In the genomic region with DNA sequence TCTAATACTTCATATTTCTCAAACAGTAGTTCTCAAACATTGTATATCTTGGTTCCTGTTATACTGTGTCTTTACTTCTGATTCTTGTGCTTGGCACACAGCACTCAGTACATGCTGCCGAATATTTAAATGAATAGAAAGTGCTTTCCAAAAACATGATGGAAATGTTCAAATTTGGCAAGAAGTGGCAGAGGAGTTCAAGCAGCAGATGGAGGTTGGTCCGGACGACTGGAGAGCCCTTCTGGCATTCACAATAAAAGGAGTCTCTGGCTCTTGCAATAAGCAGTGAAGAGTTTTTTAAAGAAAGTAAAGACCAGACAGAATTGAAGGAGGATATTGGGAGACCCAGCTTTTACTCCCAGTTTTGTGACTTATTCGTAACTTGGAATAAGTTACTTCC, we compare ENCODE assay signal across 23 cellular contexts. TPM values are rescaled to one million over a fixed set of nuclear protein-coding genes. Genes with fewer than 3 reads are reported as not detected.
DNase-seq lines count a peak whose midpoint lies in the region; ATAC-seq and TF ChIP-seq lines count a peak whose summit lies in the region.
"Had no signal": no experiment of that assay in that cellular context is flagged by ENCODE, and none has a peak within 500 bp of the region (broad histone marks: within the 10 kb centered on the region; RNA-seq: fewer than 3 reads in every experiment).

No MANE protein-coding gene starts in this region.

- TF ChIP-seq CTCF in heart left ventricle (IDR thresholded peaks at IDR 0.05), result no peak
- no peak for TF ChIP-seq CTCF in coronary artery (IDR thresholded peaks at IDR 0.05)
- no peak for TF ChIP-seq CTCF in gastrocnemius medialis (IDR thresholded peaks at IDR 0.05 in 4 of 5, conservative IDR thresholded peaks at IDR 0.05 in 1 of 5)

- no peak for DNase-seq in heart left ventricle
- no peak for DNase-seq in Right ventricle myocardium superior
- no peak for DNase-seq in coronary artery (ENCODE audit: low spot score)
- no peak for DNase-seq in gastrocnemius medialis
- DNase-seq in Ammon's horn (ENCODE audit: low spot score), result no peak
- no peak for DNase-seq in NCI-H748 treated with DMSO at 0.1 percent for 48 hours (lab: John Stamatoyannopoulos, UW)
- no peak for DNase-seq in NOMO-1 treated with dmso at 0.1 percent for 144 hours (lab: John Stamatoyannopoulos, UW; ENCODE audit: unreplicated experiment)
- DNase-seq: activated CD4-positive, alpha-beta T cell treated with anti-CD3 and anti-CD28 coated beads for 4 hours; activated CD8-positive, alpha-beta T cell treated with anti-CD3 and anti-CD28 coated beads, Interleukin-2, amount 10 ng/mL, durations not matched to agents 7 days and 5 days; activated naive CD4-positive, alpha-beta T cell treated with anti-CD3 and anti-CD28 coated beads, Interleukin-2, amount 50 U/mL, for 16 hours; erythroblast; foreskin fibroblast; GOT3; IMR-90; mammary epithelial cell; NCI-H1436 treated with DMSO at 0.1 percent for 48 hours; NCI-H510A; RPMI8226; small intestine; stimulated activated naive CD4-positive, alpha-beta T cell treated with Interleukin-2 at 50 U/mL for 16 hours; T1000; WERI-Rb-1 had no signal

- H3K36me3 ChIP-seq in heart left ventricle (peaks cover 0 to 45% (median 27%) of the 10 kb centered on the region in 9 donors), gastrocnemius medialis (peaks cover 0 to 39% of the 10 kb centered on the region in 2 donors)

- no peak overlapping the region for H3K4me3 ChIP-seq in heart left ventricle
- H3K4me3 ChIP-seq in coronary artery, result no peak overlapping the region
- H3K4me3 ChIP-seq in gastrocnemius medialis, result no peak overlapping the region

- H3K27ac ChIP-seq in heart left ventricle, result peak overlapping the region in 7 of 12 donors; percentile 1 to 77 (median 24)
- H3K27ac ChIP-seq in coronary artery, result peak overlapping the region; percentile 69 to 80
- peak overlapping the region; percentile 83 to 90 (median 88) for H3K27ac ChIP-seq in gastrocnemius medialis
- H3K27ac ChIP-seq: WERI-Rb-1 had no signal

- no peaks in the 10 kb centered on the region for H3K27me3 ChIP-seq in heart left ventricle
- no peaks in the 10 kb centered on the region for H3K27me3 ChIP-seq in gastrocnemius medialis

- ATAC-seq in heart left ventricle, result no peak
- no peak for ATAC-seq in Right ventricle myocardium superior (ENCODE audit: poor library complexity)
- no peak for ATAC-seq in gastrocnemius medialis
- no peak for ATAC-seq in GM18511 (IDR thresholded peaks at IDR 0.05; ENCODE audit: unreplicated experiment)
- ATAC-seq: activated CD8-positive, alpha-beta T cell treated with anti-CD3 and anti-CD28 coated beads, Interleukin-2, amount 10 ng/mL, durations not matched to agents 7 days and 5 days had no signal

- peaks cover 0 to 80% (median 26%) of the 10 kb centered on the region in 12 donors for H3K4me1 ChIP-seq in heart left ventricle
- H3K4me1 ChIP-seq in gastrocnemius medialis, result peaks cover 81 to 82% of the 10 kb centered on the region in 2 donors

- H3K9me3 ChIP-seq in heart left ventricle (no peaks in the 10 kb centered on the region), gastrocnemius medialis (no peaks in the 10 kb centered on the region)

- TF ChIP-seq POLR2A in heart left ventricle (IDR thresholded peaks at IDR 0.05) (no peak), gastrocnemius medialis (IDR thresholded peaks at IDR 0.05) (no peak)

- intact Hi-C loops in heart left ventricle (cut with DNase I), result loop anchor here in 8 of 10 donors (5.0 to 10.0 kb wide), 7 partner anchors 35 to 185 kb away; a partner anchor contains a TSS
- intact Hi-C loops in Right ventricle myocardium superior (cut with DNase I), result loop anchor here (5.0 to 10.0 kb wide), 2 partner anchors 35 to 92 kb away; a partner anchor contains a TSS
- intact Hi-C loops in gastrocnemius medialis (cut with DNase I; ENCODE audit: low total_unique reads), result no loop called here

- in situ Hi-C loops in gastrocnemius medialis (cut with MboI; ENCODE audit: low sequenced_read_pairs in 4 of 4), result loop anchor here in 1 of 4 donors (10.0 kb wide), 1 partner anchor 92 kb away; a partner anchor contains a TSS

- 57 to 65% (median 57%) methylated on average over 4 of the region's 4 CpGs for WGBS in heart left ventricle, 4 donors

RNA-seq across cellular contexts. Expression of a gene that starts 36.3 kb away (rescaled TPM):
- total RNA-seq in heart left ventricle (10 to 100 TPM; 16.5 to 32.9 (median 22.4) TPM), Right ventricle myocardium superior (26.1 TPM), gastrocnemius medialis (10 to 100 TPM; 11.6 to 19.9 (median 14.5) TPM)
- 10 to 100 TPM; 10.5 to 14.6 TPM for polyA plus RNA-seq in heart left ventricle

RNA-seq across cellular contexts. Expression of a gene that starts 36.7 kb away (rescaled TPM):
- total RNA-seq in heart left ventricle (10 to 100 TPM; 13.9 to 22.4 (median 19.7) TPM), Right ventricle myocardium superior (20.0 TPM), gastrocnemius medialis (10 to 100 TPM in 3 of 4 donors, 1 to 10 TPM in 1; 8.2 to 17.2 (median 15.7) TPM)
- polyA plus RNA-seq in heart left ventricle, result 10 to 100 TPM in 1 of 2 donors, 1 to 10 TPM in 1; 6.9 to 17.2 TPM

Comparison
In these comparisons a context has a peak if more than half of its experiments do, and no peak if none do; other contexts are left out.
1. H3K27ac ChIP-seq: peak in every context shown above with its lines; median percentile 88 in gastrocnemius medialis; 74 in coronary artery; 24 in heart left ventricle.